ENCODE assay signal across 8 cellular contexts in genomic region chr10:6473901-6474370, GRCh38.
DNase-seq lines count a peak whose midpoint lies in the region; ATAC-seq and TF ChIP-seq lines count a peak whose summit lies in the region.

No MANE protein-coding gene starts in this region.

- H3K27ac ChIP-seq in esophagus squamous epithelium = peak overlapping the region in 2 of 4 donors; percentile 1 to 30
- H3K27ac ChIP-seq in suprapubic skin = no peak overlapping the region

- peak overlapping the region; percentile 92 for H3K4me3 Mint-ChIP-seq in T-helper 17 cell

- H3K4me3 ChIP-seq in esophagus squamous epithelium (peak overlapping the region in 1 of 4 donors; percentile 35), suprapubic skin (no peak overlapping the region)

- H3K27me3 ChIP-seq in esophagus squamous epithelium = no peaks in the 10 kb centered on the region
- no peaks in the 10 kb centered on the region for H3K27me3 ChIP-seq in suprapubic skin

- peak in 1 of 3 donors; percentile 10 for DNase-seq in T-helper 17 cell
- DNase-seq in foreskin melanocyte = peak; percentile 13
- DNase-seq in esophagus squamous epithelium (lab: John Stamatoyannopoulos, UW) = no peak
- DNase-seq in NCI-H128 (lab: John Stamatoyannopoulos, UW; ENCODE audit: unreplicated experiment) = no peak
- no peak for DNase-seq in NCI-H1105 (lab: John Stamatoyannopoulos, UW)
- no peak for DNase-seq in suprapubic skin (ENCODE audit: low spot score in 2 of 2)

- H3K4me1 ChIP-seq in esophagus squamous epithelium = no peaks in the 10 kb centered on the region
- no peaks in the 10 kb centered on the region for H3K4me1 ChIP-seq in suprapubic skin

- no peak for TF ChIP-seq CTCF in esophagus squamous epithelium (IDR thresholded peaks at IDR 0.05)
- TF ChIP-seq CTCF in suprapubic skin (IDR thresholded peaks at IDR 0.05) = no peak

- H3K36me3 ChIP-seq in esophagus squamous epithelium (no peaks in the 10 kb centered on the region), suprapubic skin (no peaks in the 10 kb centered on the region)

- H3K36me3 Mint-ChIP-seq in T-helper 17 cell (ENCODE audit: low read depth) = peaks cover 15% of the 10 kb centered on the region

- H3K27ac Mint-ChIP-seq in T-helper 17 cell = peak overlapping the region; percentile 99

- WGBS in esophagus squamous epithelium, 2 donors = 42 to 47% methylated on average over 6 of the region's 6 CpGs
- WGBS in suprapubic skin = 57% methylated on average over 6 of the region's 6 CpGs

- TF ChIP-seq EP300 in suprapubic skin (IDR thresholded peaks at IDR 0.05) = no peak

- intact Hi-C loops in esophagus squamous epithelium (cut with DNase I) = no loop called here

- ATAC-seq in GM18858 (IDR thresholded peaks at IDR 0.05; ENCODE audit: unreplicated experiment) (peak; percentile 81), HG02885 (IDR thresholded peaks at IDR 0.05; ENCODE audit: poor library complexity, unreplicated experiment) (peak; percentile 83), T-helper 17 cell (peak; percentile 80)

- no peaks in the 10 kb centered on the region for H3K27me3 Mint-ChIP-seq in T-helper 17 cell

- TF ChIP-seq POLR2A in esophagus squamous epithelium (IDR thresholded peaks at IDR 0.05) = no peak
- no peak for TF ChIP-seq POLR2A in suprapubic skin (IDR thresholded peaks at IDR 0.05)

- peaks cover 37% of the 10 kb centered on the region for H3K4me1 Mint-ChIP-seq in T-helper 17 cell

- no peaks in the 10 kb centered on the region for H3K9me3 ChIP-seq in T-helper 17 cell (ENCODE audit: control insufficient read depth, low read length, poor library complexity, severe bottlenecking)
- H3K9me3 ChIP-seq in esophagus squamous epithelium = no peaks in the 10 kb centered on the region
- H3K9me3 ChIP-seq in suprapubic skin = no peaks in the 10 kb centered on the region
